ENCODE assay signal across 21 cellular contexts in genomic region chr6:344816-345340, GRCh38. TPM values are rescaled to one million over a fixed set of nuclear protein-coding genes. Genes with fewer than 3 reads are reported as not detected.
"Had no signal": no experiment of that assay in that cellular context is flagged by ENCODE, and none has a peak within 500 bp of the region (broad histone marks: within the 10 kb centered on the region; RNA-seq: fewer than 3 reads in every experiment).

No MANE protein-coding gene starts in this region.

- DNase-seq: activated CD4-positive, alpha-beta memory T cell treated with anti-CD3 and anti-CD28 coated beads for 36 hours; activated CD4-positive, alpha-beta T cell treated with anti-CD3 and anti-CD28 coated beads for 36 hours; activated CD8-positive, alpha-beta memory T cell treated with anti-CD3 and anti-CD28 coated beads, Interleukin-2, amount 10 ng/mL, durations not matched to agents 7 days and 5 days; activated effector memory CD4-positive, alpha-beta T cell treated with Interleukin-2 at 50 U/mL for 16 hours; activated T-cell treated with anti-CD3 and anti-CD28 coated beads, Interleukin-2, amount 50 U/mL, for 4 hours; adrenal gland; brain microvascular endothelial cell; effector memory CD4-positive, alpha-beta T cell; gastrocnemius medialis; mucosa of descending colon; naive thymus-derived CD4-positive, alpha-beta T cell; stimulated activated CD4-positive, alpha-beta T cell treated with anti-CD3 and anti-CD28 coated beads, Interleukin-15, amount 100 ng/mL, for 24 hours; stimulated activated CD4-positive, alpha-beta T cell treated with anti-CD3 and anti-CD28 coated beads, Interleukin-4, amount 100 ng/mL, for 1 hour; stimulated activated naive CD4-positive, alpha-beta T cell; T-helper 1 cell; WERI-Rb-1 had no signal

- ATAC-seq: activated CD4-positive, alpha-beta T cell treated with anti-CD3 and anti-CD28 coated beads for 36 hours; activated CD8-positive, alpha-beta memory T cell treated with anti-CD3 and anti-CD28 coated beads, Interleukin-2, amount 10 ng/mL, durations not matched to agents 7 days and 5 days; activated T-cell treated with anti-CD3 and anti-CD28 coated beads, Interleukin-2, amount 50 U/mL, for 4 hours; gastrocnemius medialis; mucosa of descending colon; naive thymus-derived CD4-positive, alpha-beta T cell had no signal

- H3K36me3 ChIP-seq: brain microvascular endothelial cell had no signal

- H3K27ac ChIP-seq: adrenal gland, brain microvascular endothelial cell, coronary artery, gastrocnemius medialis, pancreas, tibial nerve, vagina, WERI-Rb-1 had no signal

- H3K27me3 ChIP-seq: adrenal gland, brain microvascular endothelial cell, gastrocnemius medialis, pancreas, tibial nerve, vagina had no signal

- H3K4me1 ChIP-seq: adrenal gland, pancreas, vagina had no signal

- H3K9me3 ChIP-seq: adrenal gland, gastrocnemius medialis, pancreas, tibial nerve, vagina had no signal

- H3K4me3 ChIP-seq: coronary artery, gastrocnemius medialis, mucosa of descending colon, pancreas, tibial nerve, vagina had no signal

RNA-seq across cellular contexts. Expression of gene IRF4, which starts 46.7 kb away (rescaled TPM):
- total RNA-seq: lung microvascular endothelial cell had no signal
